Comparison of ENCODE assay signal across 1 cellular context in genomic region chr18:2655153-2655953, GRCh38.
A peak's percentile ranks its signal among the peaks of the same experiment; 100 is the strongest.
TF ChIP-seq lines count a peak whose summit lies in the region.

Gene SMCHD1, plus strand, starts transcription at chr18:2655726. Its CDS starts 350 bp downstream, at chr18:2656076.

TF ChIP-seq in HepG2, 621 proteins besides CTCF, POLR2A, EP300 and RAD21 (continued from another document and continues in another):
- TF ChIP-seq, protein P1, sequence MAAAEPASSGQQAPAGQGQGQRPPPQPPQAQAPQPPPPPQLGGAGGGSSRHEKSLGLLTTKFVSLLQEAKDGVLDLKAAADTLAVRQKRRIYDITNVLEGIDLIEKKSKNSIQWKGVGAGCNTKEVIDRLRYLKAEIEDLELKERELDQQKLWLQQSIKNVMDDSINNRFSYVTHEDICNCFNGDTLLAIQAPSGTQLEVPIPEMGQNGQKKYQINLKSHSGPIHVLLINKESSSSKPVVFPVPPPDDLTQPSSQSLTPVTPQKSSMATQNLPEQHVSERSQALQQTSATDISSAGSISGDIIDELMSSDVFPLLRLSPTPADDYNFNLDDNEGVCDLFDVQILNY (CRISPR knock-in tag; conservative IDR thresholded peaks at IDR 0.05) = peak; percentile 83
- TF ChIP-seq ZNF513 (CRISPR knock-in tag; conservative IDR thresholded peaks at IDR 0.05) (0 out of 2 replicates have a peak, but pooled peaks have one; percentile 42), CAMTA2 (CRISPR knock-in tag; IDR thresholded peaks at IDR 0.05; ENCODE audit: borderline replicate concordance) (0 out of 2 replicates have a peak, but pooled peaks have one; percentile 40), XRCC5 (optimal IDR thresholded peaks at IDR 0.05; ENCODE audit: low read length) (peak; percentile 28), FOXP1 (IDR thresholded peaks at IDR 0.05) (no peak), FOXP1 (CRISPR knock-in tag; IDR thresholded peaks at IDR 0.05) (no peak), ZNF30 (CRISPR knock-in tag; IDR thresholded peaks at IDR 0.05) (peak; percentile 94; the same call in 1 of the 2 replicates), ZFP37 (CRISPR knock-in tag; IDR thresholded peaks at IDR 0.05; ENCODE audit: borderline replicate concordance) (no peak), ZMYM3 (CRISPR knock-in tag; IDR thresholded peaks at IDR 0.05) (0 out of 2 replicates have a peak, but pooled peaks have one; percentile 42), ZSCAN21 (CRISPR knock-in tag; IDR thresholded peaks at IDR 0.05; ENCODE audit: borderline replicate concordance) (peak; percentile 87; the same call in 1 of the 2 replicates), ZFP41 (CRISPR knock-in tag; IDR thresholded peaks at IDR 0.05; ENCODE audit: borderline replicate concordance) (peak; percentile 86; the same call in 1 of the 2 replicates), GPN1 (CRISPR knock-in tag; IDR thresholded peaks at IDR 0.05; ENCODE audit: borderline replicate concordance) (0 out of 2 replicates have a peak, but pooled peaks have one; percentile 42), THRA (CRISPR knock-in tag; IDR thresholded peaks at IDR 0.05; ENCODE audit: borderline replicate concordance) (no peak), FOXO4 (CRISPR knock-in tag; conservative IDR thresholded peaks at IDR 0.05) (0 out of 2 replicates have a peak, but pooled peaks have one; percentile 86), ZNF367 (CRISPR knock-in tag; IDR thresholded peaks at IDR 0.05; ENCODE audit: borderline replicate concordance) (peak; percentile 80; the same call in 1 of the 2 replicates), SP140L (CRISPR knock-in tag; IDR thresholded peaks at IDR 0.05; ENCODE audit: borderline replicate concordance) (peak; percentile 66; the same call in 1 of the 2 replicates), ZNF44 (CRISPR knock-in tag; IDR thresholded peaks at IDR 0.05) (no peak; the same call in 1 of the 2 replicates), IRF1 (CRISPR knock-in tag; IDR thresholded peaks at IDR 0.05; ENCODE audit: low read depth) (0 out of 2 replicates have a peak, but pooled peaks have one; percentile 49), FOXA3 (CRISPR knock-in tag; IDR thresholded peaks at IDR 0.05) (0 out of 2 replicates have a peak, but pooled peaks have one; percentile 32), SPEN (CRISPR knock-in tag; IDR thresholded peaks at IDR 0.05; ENCODE audit: low read depth) (peak; percentile 42; the same call in 1 of the 2 replicates), NFAT5 (CRISPR knock-in tag; IDR thresholded peaks at IDR 0.05) (peak; percentile 65; the same call in 1 of the 2 replicates), ZNF7 (CRISPR knock-in tag; IDR thresholded peaks at IDR 0.05) (no peak), STAT5B (CRISPR knock-in tag; IDR thresholded peaks at IDR 0.05) (no peak), DRAP1 (CRISPR knock-in tag; IDR thresholded peaks at IDR 0.05) (no peak), ZEB1 (IDR thresholded peaks at IDR 0.05; ENCODE audit: insufficient replicate concordance, low read depth) (no peak), ZNF589 (CRISPR knock-in tag; conservative IDR thresholded peaks at IDR 0.05) (peak; percentile 0; the same call in 1 of the 2 replicates), HMG20B (CRISPR knock-in tag; conservative IDR thresholded peaks at IDR 0.05) (no peak), ZNF414 (CRISPR knock-in tag; IDR thresholded peaks at IDR 0.05) (peak; percentile 85), CERS6 (CRISPR knock-in tag; IDR thresholded peaks at IDR 0.05) (0 out of 2 replicates have a peak, but pooled peaks have one; percentile 79), ZNF20 (CRISPR knock-in tag; IDR thresholded peaks at IDR 0.05) (no peak), ZBTB1 (CRISPR knock-in tag; IDR thresholded peaks at IDR 0.05; ENCODE audit: borderline replicate concordance) (no peak), ZNF883 (CRISPR knock-in tag; IDR thresholded peaks at IDR 0.05; ENCODE audit: not compliant biosample characterization) (peak; percentile 92), ZNF121 (CRISPR knock-in tag; IDR thresholded peaks at IDR 0.05) (no peak), ZNF800 (CRISPR knock-in tag; IDR thresholded peaks at IDR 0.05) (peak; percentile 85), ZSCAN20 (CRISPR knock-in tag; IDR thresholded peaks at IDR 0.05; ENCODE audit: borderline replicate concordance) (peak; percentile 1; the same call in 1 of the 2 replicates)
- TF ChIP-seq, protein P2, sequence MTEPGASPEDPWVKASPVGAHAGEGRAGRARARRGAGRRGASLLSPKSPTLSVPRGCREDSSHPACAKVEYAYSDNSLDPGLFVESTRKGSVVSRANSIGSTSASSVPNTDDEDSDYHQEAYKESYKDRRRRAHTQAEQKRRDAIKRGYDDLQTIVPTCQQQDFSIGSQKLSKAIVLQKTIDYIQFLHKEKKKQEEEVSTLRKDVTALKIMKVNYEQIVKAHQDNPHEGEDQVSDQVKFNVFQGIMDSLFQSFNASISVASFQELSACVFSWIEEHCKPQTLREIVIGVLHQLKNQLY (CRISPR knock-in tag; IDR thresholded peaks at IDR 0.05) = 0 out of 2 replicates have a peak, but pooled peaks have one; percentile 52
- TF ChIP-seq, protein P3, sequence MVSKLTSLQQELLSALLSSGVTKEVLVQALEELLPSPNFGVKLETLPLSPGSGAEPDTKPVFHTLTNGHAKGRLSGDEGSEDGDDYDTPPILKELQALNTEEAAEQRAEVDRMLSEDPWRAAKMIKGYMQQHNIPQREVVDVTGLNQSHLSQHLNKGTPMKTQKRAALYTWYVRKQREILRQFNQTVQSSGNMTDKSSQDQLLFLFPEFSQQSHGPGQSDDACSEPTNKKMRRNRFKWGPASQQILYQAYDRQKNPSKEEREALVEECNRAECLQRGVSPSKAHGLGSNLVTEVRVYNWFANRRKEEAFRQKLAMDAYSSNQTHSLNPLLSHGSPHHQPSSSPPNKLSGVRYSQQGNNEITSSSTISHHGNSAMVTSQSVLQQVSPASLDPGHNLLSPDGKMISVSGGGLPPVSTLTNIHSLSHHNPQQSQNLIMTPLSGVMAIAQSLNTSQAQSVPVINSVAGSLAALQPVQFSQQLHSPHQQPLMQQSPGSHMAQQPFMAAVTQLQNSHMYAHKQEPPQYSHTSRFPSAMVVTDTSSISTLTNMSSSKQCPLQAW (CRISPR knock-in tag; IDR thresholded peaks at IDR 0.05) = peak; percentile 83
